ENCODE assay signal across 16 cellular contexts in genomic region chr5:138132543-138132942, GRCh38. TPM values are rescaled to one million over a fixed set of nuclear protein-coding genes. Genes with fewer than 3 reads are reported as not detected.
DNase-seq lines count a peak whose midpoint lies in the region; ATAC-seq and TF ChIP-seq lines count a peak whose summit lies in the region.
"Had no signal": no experiment of that assay in that cellular context is flagged by ENCODE, and none has a peak within 500 bp of the region (broad histone marks: within the 10 kb centered on the region; RNA-seq: fewer than 3 reads in every experiment).

No MANE protein-coding gene starts in this region.

- TF ChIP-seq EP300 in esophagus muscularis mucosa (IDR thresholded peaks at IDR 0.05) = no peak

- H2AFZ ChIP-seq in GM23248 (peak overlapping the region; percentile 93), SU-DHL-6 (ENCODE audit: low read depth, low read length, severe bottlenecking) (peak overlapping the region; percentile 93)

- H3K4me1 ChIP-seq in BE2C = no peaks in the 10 kb centered on the region; the same call in 1 of the 2 replicates
- H3K4me1 ChIP-seq in GM23248 (ENCODE audit: insufficient read depth) = no peaks in the 10 kb centered on the region
- peaks cover 5% of the 10 kb centered on the region for H3K4me1 ChIP-seq in iPS-18a (ENCODE audit: control insufficient read depth, low read depth, low read length)
- peaks cover 0 to 4% (median 0%) of the 10 kb centered on the region in 4 donors for H3K4me1 ChIP-seq in esophagus muscularis mucosa
- H3K4me1 ChIP-seq: SJSA1, thyroid gland had no signal

- H3K4me3 ChIP-seq in BE2C (ENCODE audit: low read depth, low read length) (peak overlapping the region; percentile 56), GM23248 (peak overlapping the region; percentile 81), SU-DHL-6 (ENCODE audit: insufficient read depth, low read length, poor library complexity, severe bottlenecking) (peak overlapping the region; percentile 21), iPS-18a (ENCODE audit: low read length) (peak overlapping the region; percentile 59), esophagus muscularis mucosa (peak overlapping the region in 1 of 4 donors; percentile 42)

- H3F3A ChIP-seq in GM23248 (ENCODE audit: insufficient read depth) (no peaks in the 10 kb centered on the region), SU-DHL-6 (ENCODE audit: insufficient read depth) (no peaks in the 10 kb centered on the region)

- TF ChIP-seq POLR2A in esophagus muscularis mucosa (IDR thresholded peaks at IDR 0.05; ENCODE audit: low read depth) = no peak

- H3K79me2 ChIP-seq in GM23248 (ENCODE audit: insufficient read depth) (no peaks in the 10 kb centered on the region), SU-DHL-6 (ENCODE audit: insufficient read depth, low read length) (no peaks in the 10 kb centered on the region)

- no peaks in the 10 kb centered on the region for H3K36me3 ChIP-seq in BE2C
- no peaks in the 10 kb centered on the region for H3K36me3 ChIP-seq in GM23248 (ENCODE audit: low read depth)
- H3K36me3 ChIP-seq in SU-DHL-6 (ENCODE audit: low read length) = no peaks in the 10 kb centered on the region
- no peaks in the 10 kb centered on the region for H3K36me3 ChIP-seq in iPS-18a (ENCODE audit: control insufficient read depth, low read depth, low read length)
- H3K36me3 ChIP-seq in esophagus muscularis mucosa = no peaks in the 10 kb centered on the region
- H3K36me3 ChIP-seq: SJSA1, thyroid gland had no signal

- TF ChIP-seq CTCF in BE2C (IDR thresholded peaks at IDR 0.05; ENCODE audit: low read depth, low read length) (no peak), SU-DHL-6 (IDR thresholded peaks at IDR 0.05; ENCODE audit: insufficient read depth, low read length, poor library complexity, severe bottlenecking) (no peak), esophagus muscularis mucosa (IDR thresholded peaks at IDR 0.05) (no peak)

- H3K9ac ChIP-seq in GM23248 (0 out of 2 replicates have a peak overlapping the region, but pooled peaks have one; percentile 46), SU-DHL-6 (ENCODE audit: low read length) (peak overlapping the region; percentile 28; the same call in 1 of the 2 replicates), iPS-18a (ENCODE audit: low read length) (peak overlapping the region; percentile 22)

- in situ Hi-C loops in GM23248 (cut with MboI) = no loop called here

- H3K4me2 ChIP-seq in GM23248 (ENCODE audit: unreplicated experiment) = peak overlapping the region; percentile 81
- H3K4me2 ChIP-seq in SU-DHL-6 (ENCODE audit: low read depth, low read length, poor library complexity, severe bottlenecking) = peak overlapping the region; percentile 69

- no peak for DNase-seq in BE2C
- no peak for DNase-seq in GM23248
- no peak for DNase-seq in esophagus muscularis mucosa (ENCODE audit: extremely low spot score)
- no peak for DNase-seq in NCI-H2196 treated with DMSO at 0.1 percent for 48 hours (lab: John Stamatoyannopoulos, UW; ENCODE audit: unreplicated experiment)
- no peak for DNase-seq in COLO668 (lab: John Stamatoyannopoulos, UW; ENCODE audit: unreplicated experiment)
- DNase-seq: mammary epithelial cell, NCI-H187, NCI-H446 treated with DMSO at 0.1 percent for 48 hours had no signal

- WGBS in GM23248 (ENCODE audit: low coverage in 1 of 2, low lambda C conversion rate in 2 of 2, missing lambda C conversion rate in 2 of 2), 2 experiments = 89 to 90% methylated on average over 7 of the region's 7 CpGs
- 90% methylated on average over 7 of the region's 7 CpGs for WGBS in esophagus muscularis mucosa

- H3K9me3 ChIP-seq in BE2C (no peaks in the 10 kb centered on the region), GM23248 (ENCODE audit: low read depth) (no peaks in the 10 kb centered on the region), SU-DHL-6 (ENCODE audit: insufficient read depth, low read length) (no peaks in the 10 kb centered on the region), iPS-18a (ENCODE audit: control insufficient read depth, low read depth, low read length) (no peaks in the 10 kb centered on the region), esophagus muscularis mucosa (no peaks in the 10 kb centered on the region)
- H3K9me3 ChIP-seq: SJSA1, thyroid gland had no signal

- intact Hi-C loops in esophagus muscularis mucosa (cut with DNase I) = loop anchor here (5.0 to 10.0 kb wide), 2 partner anchors 95 to 358 kb away; no protein-coding TSS in a partner anchor

- H3K27ac ChIP-seq in GM23248 (no peak overlapping the region), SU-DHL-6 (ENCODE audit: low read depth, low read length) (no peak overlapping the region), iPS-18a (ENCODE audit: low read length) (no peak overlapping the region), esophagus muscularis mucosa (replicated peaks in 1 of 4) (no peak overlapping the region)
- H3K27ac ChIP-seq: SJSA1, thyroid gland had no signal

- H3K9me2 ChIP-seq in GM23248 (ENCODE audit: insufficient read depth) = no peaks in the 10 kb centered on the region
- H3K9me2 ChIP-seq in SU-DHL-6 (replicated peaks; ENCODE audit: insufficient read depth, low read length) = no peaks in the 10 kb centered on the region

- no peaks in the 10 kb centered on the region for H4K20me1 ChIP-seq in GM23248 (ENCODE audit: insufficient read depth)
- H4K20me1 ChIP-seq in SU-DHL-6 (ENCODE audit: low read depth, low read length) = no peaks in the 10 kb centered on the region

- H3K27me3 ChIP-seq in BE2C = peaks cover 8% of the 10 kb centered on the region
- no peaks in the 10 kb centered on the region for H3K27me3 ChIP-seq in GM23248 (replicated peaks; ENCODE audit: insufficient read depth)
- H3K27me3 ChIP-seq in SU-DHL-6 (ENCODE audit: low read length) = no peaks in the 10 kb centered on the region
- no peaks in the 10 kb centered on the region for H3K27me3 ChIP-seq in iPS-18a (ENCODE audit: control insufficient read depth, insufficient read depth, low read length)
- no peaks in the 10 kb centered on the region for H3K27me3 ChIP-seq in esophagus muscularis mucosa
- H3K27me3 ChIP-seq: SJSA1, thyroid gland had no signal

- ATAC-seq in GM19324 (IDR thresholded peaks at IDR 0.05; ENCODE audit: low FRiP score, unreplicated experiment) = no peak

RNA-seq across cellular contexts. Expression of gene NME5, which starts 6.7 kb away (rescaled TPM):
- polyA plus RNA-seq in BE2C (2012; ENCODE audit: insufficient read depth, insufficient read length, low read depth) = 0.49 TPM
- total RNA-seq in GM23248 (2014; rRNA removed; shearing (Covaris generic)) = not detected in 2 replicates
- not detected in 2 replicates for polyA plus RNA-seq in GM23248 (2016; fragmentation: Nextera tagmentation; extraction: Ambion mirVana)
- 1 to 10 TPM; 1.1 to 5.4 (median 2.5) TPM for total RNA-seq in esophagus muscularis mucosa
- total RNA-seq: SJSA1 had no signal

RNA-seq across cellular contexts. Expression of gene BRD8, which starts 45.9 kb away (rescaled TPM):
- polyA plus RNA-seq in BE2C (2012; ENCODE audit: insufficient read depth, insufficient read length, low read depth) = 78.9 TPM
- 41.7 and 49.5 TPM in 2 replicates for total RNA-seq in GM23248 (2014; rRNA removed; shearing (Covaris generic))
- 59.9 and 64.7 TPM in 2 replicates for polyA plus RNA-seq in GM23248 (2016; fragmentation: Nextera tagmentation; extraction: Ambion mirVana)
- 10 to 100 TPM; 27.3 to 41.5 (median 31.2) TPM for total RNA-seq in esophagus muscularis mucosa

RNA-seq across cellular contexts. Expression of gene KIF20A, which starts 46.4 kb away (rescaled TPM):
- polyA plus RNA-seq in BE2C (2012; ENCODE audit: insufficient read depth, insufficient read length, low read depth) = 7.1 TPM
- total RNA-seq in GM23248 (2014; rRNA removed; shearing (Covaris generic)) = 26.0 and 27.3 TPM in 2 replicates
- 26.0 and 28.2 TPM in 2 replicates for polyA plus RNA-seq in GM23248 (2016; fragmentation: Nextera tagmentation; extraction: Ambion mirVana)
- 1 to 10 TPM in 1 of 4 donors, under 1 TPM in 1, not detected in 2; 0.50 to 1.1 TPM for total RNA-seq in esophagus muscularis mucosa

RNA-seq across cellular contexts. Expression of gene WNT8A, which starts 48.7 kb away (rescaled TPM):
- polyA plus RNA-seq in BE2C (2012; ENCODE audit: insufficient read depth, insufficient read length, low read depth) = not detected
- not detected in 2 replicates for total RNA-seq in GM23248 (2014; rRNA removed; shearing (Covaris generic))
- polyA plus RNA-seq in GM23248 (2016; fragmentation: Nextera tagmentation; extraction: Ambion mirVana) = not detected in 2 replicates
- total RNA-seq in esophagus muscularis mucosa = not detected
- total RNA-seq: bronchial epithelial cell, dermis microvascular lymphatic vessel endothelial cell, mammary epithelial cell, pulmonary artery endothelial cell, SJSA1, thyroid gland had no signal
- polyA plus RNA-seq: mammary epithelial cell had no signal

Comparison
In these comparisons a context has a peak if more than half of its experiments do, and no peak if none do; other contexts are left out.
1. RNA of gene KIF20A, which starts 46.4 kb away (total RNA-seq): 26.0 to 27.3 TPM in GM23248; 0.50 to 1.1 TPM in esophagus muscularis mucosa; every median in the first group is over 10 times any median in the second.
2. Peak in every context shown above with its lines, with median percentiles within 50 percentile points of each other: H3K9ac ChIP-seq.